10 cellular contexts compared by ENCODE assay signal in genomic region chr18:14905350-14905749, GRCh38.
"Had no signal": no experiment of that assay in that cellular context is flagged by ENCODE, and none has a peak within 500 bp of the region (broad histone marks: within the 10 kb centered on the region; RNA-seq: fewer than 3 reads in every experiment).

No MANE protein-coding gene starts in this region.

- H3K4me3 ChIP-seq: GM23248, K562 had no signal

- H3K27ac ChIP-seq: GM23248, HL-60 had no signal

- H3K27ac Mint-ChIP-seq: H9 had no signal

- H3K9ac ChIP-seq: GM23248 had no signal

- FAIRE-seq: H1, H54, K562 had no signal

- DNase-seq: GM23248, H9, HCEC 1CT, IMR-90, Kasumi-1, KG1 had no signal

- H3K4me3 Mint-ChIP-seq: H9 had no signal

- ATAC-seq: K562 had no signal

- H3K4me1 Mint-ChIP-seq: H9 had no signal

- H2AFZ ChIP-seq: GM23248 had no signal
